Comparison of ENCODE assay signal across 22 cellular contexts in the genomic region with DNA sequence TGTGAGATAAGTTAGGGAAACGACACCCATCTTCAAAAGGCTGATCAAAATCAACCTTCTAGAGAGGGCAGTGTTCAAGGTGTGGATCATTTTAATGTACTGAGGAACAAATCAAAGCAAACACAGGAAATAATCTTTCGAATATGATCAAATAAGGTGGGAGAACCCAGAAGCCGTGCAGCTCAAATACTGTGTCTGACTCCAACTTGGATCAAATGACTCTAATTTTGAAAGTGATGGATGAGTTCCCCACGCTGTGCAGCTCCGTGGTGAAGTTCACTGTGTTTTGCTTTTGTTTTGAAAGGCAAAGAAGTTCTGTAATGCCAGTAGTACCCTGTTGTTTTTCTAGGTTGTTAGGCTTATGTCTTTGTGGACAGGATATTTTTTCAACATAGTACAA.
DNase-seq lines count a peak whose midpoint lies in the region; ATAC-seq and TF ChIP-seq lines count a peak whose summit lies in the region.
"Had no signal": no experiment of that assay in that cellular context is flagged by ENCODE, and none has a peak within 500 bp of the region (broad histone marks: within the 10 kb centered on the region; RNA-seq: fewer than 3 reads in every experiment).

No MANE protein-coding gene starts in this region.

- peaks cover 16% of the 10 kb centered on the region for H3K4me1 Mint-ChIP-seq in activated CD4-positive, alpha-beta T cell treated with anti-CD3 and anti-CD28 coated beads, Interleukin-2, amount 10 ng/mL, durations not matched to agents 24 days and 14 days
- peaks cover 27% of the 10 kb centered on the region for H3K4me1 Mint-ChIP-seq in activated CD8-positive, alpha-beta T cell treated with anti-CD3 and anti-CD28 coated beads for 36 hours (ENCODE audit: low read depth)
- H3K4me1 Mint-ChIP-seq in endothelial cell (ENCODE audit: unreplicated experiment), result no peaks in the 10 kb centered on the region
- H3K4me1 Mint-ChIP-seq: brain had no signal

- H3K4me3 Mint-ChIP-seq in activated CD4-positive, alpha-beta T cell treated with anti-CD3 and anti-CD28 coated beads, Interleukin-2, amount 10 ng/mL, durations not matched to agents 24 days and 14 days, result no peak overlapping the region
- no peak overlapping the region for H3K4me3 Mint-ChIP-seq in activated CD8-positive, alpha-beta T cell treated with anti-CD3 and anti-CD28 coated beads for 36 hours
- peak overlapping the region; percentile 9 for H3K4me3 Mint-ChIP-seq in endothelial cell (ENCODE audit: unreplicated experiment)
- H3K4me3 Mint-ChIP-seq: brain; stimulated activated naive CD8-positive, alpha-beta T cell treated with anti-CD3 and anti-CD28 coated beads, Interleukin-15, Interleukin-2, amounts not matched to agents 100 ng/mL and 50 ng/mL, for 24 hours had no signal

- H3K27me3 ChIP-seq in BLaER1, result no peaks in the 10 kb centered on the region
- H3K27me3 ChIP-seq: adrenal gland, dorsolateral prefrontal cortex, sigmoid colon, vagina had no signal

- intact Hi-C loops in activated CD4-positive, alpha-beta T cell treated with anti-CD3 and anti-CD28 coated beads, Interleukin-2, amount 10 ng/mL, durations not matched to agents 24 days and 14 days (cut with micrococcal nuclease), result no loop called here
- intact Hi-C loops in activated CD8-positive, alpha-beta T cell treated with anti-CD3 and anti-CD28 coated beads for 36 hours (cut with micrococcal nuclease), result no loop called here
- intact Hi-C loops in left ventricle myocardium superior (cut with micrococcal nuclease), result no loop called here

- no peaks in the 10 kb centered on the region for H4K20me1 ChIP-seq in BLaER1

- peak; percentile 51 for ATAC-seq in activated CD8-positive, alpha-beta T cell treated with anti-CD3 and anti-CD28 coated beads for 36 hours
- no peak for ATAC-seq in GM19351 (IDR thresholded peaks at IDR 0.05; ENCODE audit: unreplicated experiment)
- ATAC-seq in left ventricle myocardium superior, result no peak
- ATAC-seq: left lobe of liver, psoas muscle had no signal

- TF ChIP-seq CTCF in activated CD8-positive, alpha-beta T cell treated with anti-CD3 and anti-CD28 coated beads for 36 hours (IDR thresholded peaks at IDR 0.05), result no peak
- TF ChIP-seq CTCF in endothelial cell (IDR thresholded peaks at IDR 0.05; ENCODE audit: unreplicated experiment), result no peak

- peak overlapping the region; percentile 55 for H3K27ac ChIP-seq in BLaER1
- H3K27ac ChIP-seq: adrenal gland, dorsolateral prefrontal cortex, psoas muscle, RWPE1, sigmoid colon, vagina had no signal

- POLR2A ChIA-PET in activated CD8-positive, alpha-beta T cell treated with anti-CD3 and anti-CD28 coated beads for 36 hours (lab: Charles Lee), result no interaction called here

- H3K4me1 ChIP-seq in BLaER1, result peaks cover 50% of the 10 kb centered on the region
- H3K4me1 ChIP-seq: adrenal gland, psoas muscle, sigmoid colon, vagina had no signal

- peak overlapping the region; percentile 64 for H3K4me2 ChIP-seq in BLaER1

- H3K9me3 Mint-ChIP-seq in activated CD4-positive, alpha-beta T cell treated with anti-CD3 and anti-CD28 coated beads, Interleukin-2, amount 10 ng/mL, durations not matched to agents 24 days and 14 days, result no peaks in the 10 kb centered on the region
- H3K9me3 Mint-ChIP-seq in activated CD8-positive, alpha-beta T cell treated with anti-CD3 and anti-CD28 coated beads for 36 hours, result no peaks in the 10 kb centered on the region
- H3K9me3 Mint-ChIP-seq in endothelial cell (ENCODE audit: unreplicated experiment), result no peaks in the 10 kb centered on the region
- H3K9me3 Mint-ChIP-seq: brain; stimulated activated naive CD8-positive, alpha-beta T cell treated with anti-CD3 and anti-CD28 coated beads, Interleukin-15, Interleukin-2, amounts not matched to agents 100 ng/mL and 50 ng/mL, for 24 hours had no signal

- H3K27me3 Mint-ChIP-seq in activated CD4-positive, alpha-beta T cell treated with anti-CD3 and anti-CD28 coated beads, Interleukin-2, amount 10 ng/mL, durations not matched to agents 24 days and 14 days, result no peaks in the 10 kb centered on the region
- no peaks in the 10 kb centered on the region for H3K27me3 Mint-ChIP-seq in activated CD8-positive, alpha-beta T cell treated with anti-CD3 and anti-CD28 coated beads for 36 hours
- H3K27me3 Mint-ChIP-seq in endothelial cell (ENCODE audit: unreplicated experiment), result no peaks in the 10 kb centered on the region
- H3K27me3 Mint-ChIP-seq: stimulated activated naive CD8-positive, alpha-beta T cell treated with anti-CD3 and anti-CD28 coated beads, Interleukin-15, Interleukin-2, amounts not matched to agents 100 ng/mL and 50 ng/mL, for 24 hours had no signal

- H3K36me3 Mint-ChIP-seq in activated CD4-positive, alpha-beta T cell treated with anti-CD3 and anti-CD28 coated beads, Interleukin-2, amount 10 ng/mL, durations not matched to agents 24 days and 14 days (ENCODE audit: low read depth), result peaks cover 62% of the 10 kb centered on the region
- peaks cover 53% of the 10 kb centered on the region for H3K36me3 Mint-ChIP-seq in activated CD8-positive, alpha-beta T cell treated with anti-CD3 and anti-CD28 coated beads for 36 hours (ENCODE audit: low read depth)
- H3K36me3 Mint-ChIP-seq in endothelial cell (ENCODE audit: low read depth, unreplicated experiment), result peaks cover 21% of the 10 kb centered on the region

- peak overlapping the region; percentile 76 for H3K27ac Mint-ChIP-seq in activated CD4-positive, alpha-beta T cell treated with anti-CD3 and anti-CD28 coated beads, Interleukin-2, amount 10 ng/mL, durations not matched to agents 24 days and 14 days
- H3K27ac Mint-ChIP-seq in activated CD8-positive, alpha-beta T cell treated with anti-CD3 and anti-CD28 coated beads for 36 hours, result peak overlapping the region; percentile 18
- no peak overlapping the region for H3K27ac Mint-ChIP-seq in endothelial cell (ENCODE audit: unreplicated experiment)
- H3K27ac Mint-ChIP-seq: brain; stimulated activated naive CD8-positive, alpha-beta T cell treated with anti-CD3 and anti-CD28 coated beads, Interleukin-15, Interleukin-2, amounts not matched to agents 100 ng/mL and 50 ng/mL, for 24 hours had no signal

- H3K36me3 ChIP-seq in BLaER1, result peaks cover 76% of the 10 kb centered on the region
- H3K36me3 ChIP-seq: sigmoid colon had no signal

- H3K9me3 ChIP-seq in BLaER1, result no peaks in the 10 kb centered on the region
- H3K9me3 ChIP-seq: adrenal gland, psoas muscle, sigmoid colon, vagina had no signal

- no peak overlapping the region for H3K9ac ChIP-seq in BLaER1

- no peak overlapping the region for H3K4me3 ChIP-seq in BLaER1
- H3K4me3 ChIP-seq: adrenal gland, dorsolateral prefrontal cortex, psoas muscle, sigmoid colon, vagina had no signal

- DNase-seq in activated CD4-positive, alpha-beta T cell treated with anti-CD3 and anti-CD28 coated beads, Interleukin-2, amount 10 ng/mL, durations not matched to agents 24 days and 14 days, result peak; percentile 61
- no peak for DNase-seq in activated CD4-positive, alpha-beta T cell treated with anti-CD3 and anti-CD28 coated beads for 4 hours
- DNase-seq in activated CD8-positive, alpha-beta T cell treated with anti-CD3 and anti-CD28 coated beads for 36 hours, result peak; percentile 5
- no peak for DNase-seq in endothelial cell (ENCODE audit: low spot score)
- DNase-seq in activated effector memory CD4-positive, alpha-beta T cell treated with anti-CD3 and anti-CD28 coated beads, Interleukin-2, amount 50 U/mL, for 16 hours, result no peak
- DNase-seq in left ventricle myocardium superior, result no peak
- DNase-seq: activated CD4-positive, alpha-beta T cell treated with anti-CD3 and anti-CD28 coated beads for 48 hours; adrenal gland; dorsolateral prefrontal cortex; hippocampal formation; mesendoderm; NCI-H446 treated with DMSO at 0.1 percent for 48 hours; nucleus accumbens; psoas muscle; sigmoid colon had no signal

- CTCF ChIA-PET in activated CD8-positive, alpha-beta T cell treated with anti-CD3 and anti-CD28 coated beads for 36 hours (lab: Charles Lee), result interaction anchor here (1.1 to 1.5 kb wide), 5 partner anchors 16 to 240 kb away, joined by 3 to 6 read pairs (median 3); no protein-coding TSS in a partner anchor

Comparison
In these comparisons a context has a peak if more than half of its experiments do, and no peak if none do; other contexts are left out.
1. DNase-seq: peak in activated CD4-positive, alpha-beta T cell treated with anti-CD3 and anti-CD28 coated beads, Interleukin-2, amount 10 ng/mL, durations not matched to agents 24 days and 14 days (single experiment) and activated CD8-positive, alpha-beta T cell treated with anti-CD3 and anti-CD28 coated beads for 36 hours (single experiment); none in activated CD4-positive, alpha-beta T cell treated with anti-CD3 and anti-CD28 coated beads for 4 hours (0 of 2), endothelial cell (single experiment), activated effector memory CD4-positive, alpha-beta T cell treated with anti-CD3 and anti-CD28 coated beads, Interleukin-2, amount 50 U/mL, for 16 hours (single experiment) and left ventricle myocardium superior (single experiment).